26 cellular contexts compared by ENCODE assay signal in genomic region chr3:146524961-146525360, GRCh38. TPM values are rescaled to one million over a fixed set of nuclear protein-coding genes. Genes with fewer than 3 reads are reported as not detected.
"Had no signal": no experiment of that assay in that cellular context is flagged by ENCODE, and none has a peak within 500 bp of the region (broad histone marks: within the 10 kb centered on the region; RNA-seq: fewer than 3 reads in every experiment).

No MANE protein-coding gene starts in this region.

- H3K4me3 ChIP-seq: cardiac muscle cell, lung, spleen, thoracic aorta had no signal

- H3K4me1 Mint-ChIP-seq: naive thymus-derived CD8-positive, alpha-beta T cell had no signal

- DNase-seq: activated CD4-positive, alpha-beta T cell treated with anti-CD3 and anti-CD28 coated beads for 36 hours; activated CD4-positive, alpha-beta T cell treated with anti-CD3 and anti-CD28 coated beads, Interleukin-2, amount 50 U/mL, for 48 hours; activated CD8-positive, alpha-beta memory T cell treated with anti-CD3 and anti-CD28 coated beads, Interleukin-2, amount 50 U/mL, for 48 hours; activated naive CD4-positive, alpha-beta T cell treated with anti-CD3 and anti-CD28 coated beads for 36 hours; activated naive CD8-positive, alpha-beta T cell treated with anti-CD3 and anti-CD28 coated beads, Interleukin-2, amount 10 ng/mL, durations not matched to agents 7 days and 5 days; activated T-cell treated with anti-CD3 and anti-CD28 coated beads, Interleukin-2, amount 50 U/mL, for 4 hours; amygdala; cortex of kidney; foreskin melanocyte; kidney; naive thymus-derived CD8-positive, alpha-beta T cell; retina; spleen; stimulated activated CD4-positive, alpha-beta T cell treated with anti-CD3 and anti-CD28 coated beads, Interleukin-4, amount 100 ng/mL, for 1 hour; stimulated activated naive CD4-positive, alpha-beta T cell; T-helper 1 cell had no signal

- H3K9me3 ChIP-seq: spleen, thoracic aorta had no signal

- H3K9me3 Mint-ChIP-seq: activated naive CD4-positive, alpha-beta T cell treated with anti-CD3 and anti-CD28 coated beads for 36 hours; activated naive CD8-positive, alpha-beta T cell treated with anti-CD3 and anti-CD28 coated beads, Interleukin-2, amount 10 ng/mL, durations not matched to agents 7 days and 5 days; activated T-cell treated with anti-CD3 and anti-CD28 coated beads, Interleukin-2, amount 50 U/mL, for 4 hours; activated T-helper 2 cell treated with anti-CD3 and anti-CD28 coated beads, Interferon-gamma antibody, Interleukin-2, Interleukin-4, amounts not matched to agents 10 μg/mL and 5 μg/mL and 100 μg/mL, durations not matched to agents 14 hours and 24 hours and 36 hours; naive thymus-derived CD8-positive, alpha-beta T cell; type B pancreatic cell had no signal

- ATAC-seq: activated CD4-positive, alpha-beta T cell treated with anti-CD3 and anti-CD28 coated beads for 36 hours; activated T-cell treated with anti-CD3 and anti-CD28 coated beads, Interleukin-2, amount 50 U/mL, for 4 hours; naive thymus-derived CD8-positive, alpha-beta T cell had no signal

- H3K27me3 Mint-ChIP-seq: activated CD4-positive, alpha-beta T cell treated with anti-CD3 and anti-CD28 coated beads for 36 hours; activated naive CD8-positive, alpha-beta T cell treated with anti-CD3 and anti-CD28 coated beads, Interleukin-2, amount 10 ng/mL, durations not matched to agents 7 days and 5 days; naive thymus-derived CD8-positive, alpha-beta T cell; progenitor cell of endocrine pancreas; type B pancreatic cell had no signal

- H3K36me3 ChIP-seq: cardiac muscle cell had no signal

- H3K27ac Mint-ChIP-seq: activated CD4-positive, alpha-beta T cell treated with anti-CD3 and anti-CD28 coated beads for 36 hours; activated naive CD4-positive, alpha-beta T cell treated with anti-CD3 and anti-CD28 coated beads for 36 hours; activated naive CD8-positive, alpha-beta T cell treated with anti-CD3 and anti-CD28 coated beads, Interleukin-2, amount 10 ng/mL, durations not matched to agents 7 days and 5 days; activated T-helper 2 cell treated with anti-CD3 and anti-CD28 coated beads, Interferon-gamma antibody, Interleukin-2, Interleukin-4, amounts not matched to agents 10 μg/mL and 5 μg/mL and 100 μg/mL, durations not matched to agents 14 hours and 24 hours and 36 hours; progenitor cell of endocrine pancreas; type B pancreatic cell had no signal

- H3K27ac ChIP-seq: cardiac muscle cell, spleen, thoracic aorta had no signal

- H3K4me3 Mint-ChIP-seq: activated CD4-positive, alpha-beta T cell treated with anti-CD3 and anti-CD28 coated beads for 36 hours; activated naive CD4-positive, alpha-beta T cell treated with anti-CD3 and anti-CD28 coated beads for 36 hours; activated naive CD8-positive, alpha-beta T cell treated with anti-CD3 and anti-CD28 coated beads, Interleukin-2, amount 10 ng/mL, durations not matched to agents 7 days and 5 days; activated T-cell treated with anti-CD3 and anti-CD28 coated beads, Interleukin-2, amount 50 U/mL, for 4 hours; naive thymus-derived CD8-positive, alpha-beta T cell; type B pancreatic cell had no signal

- H3K27me3 ChIP-seq: cardiac muscle cell, spleen had no signal

RNA-seq across cellular contexts. Expression of gene PLSCR2, which starts 55.6 kb away (rescaled TPM):
- total RNA-seq: activated CD8-positive, alpha-beta memory T cell treated with anti-CD3 and anti-CD28 coated beads for 36 hours; activated naive CD4-positive, alpha-beta T cell treated with anti-CD3 and anti-CD28 coated beads for 36 hours; activated naive CD8-positive, alpha-beta T cell treated with anti-CD3 and anti-CD28 coated beads, Interleukin-2, amount 10 ng/mL, durations not matched to agents 7 days and 5 days; activated T-helper 2 cell treated with anti-CD3 and anti-CD28 coated beads, Interferon-gamma antibody, Interleukin-2, Interleukin-4, amounts not matched to agents 10 μg/mL and 5 μg/mL and 100 μg/mL, durations not matched to agents 14 hours and 24 hours and 36 hours; cardiac muscle cell; cerebellum; epithelial cell of proximal tubule; lung; osteocyte; progenitor cell of endocrine pancreas had no signal
- polyA plus RNA-seq: cardiac muscle cell, spleen had no signal
